Comparison of ENCODE assay signal across 14 cellular contexts in the genomic region with DNA sequence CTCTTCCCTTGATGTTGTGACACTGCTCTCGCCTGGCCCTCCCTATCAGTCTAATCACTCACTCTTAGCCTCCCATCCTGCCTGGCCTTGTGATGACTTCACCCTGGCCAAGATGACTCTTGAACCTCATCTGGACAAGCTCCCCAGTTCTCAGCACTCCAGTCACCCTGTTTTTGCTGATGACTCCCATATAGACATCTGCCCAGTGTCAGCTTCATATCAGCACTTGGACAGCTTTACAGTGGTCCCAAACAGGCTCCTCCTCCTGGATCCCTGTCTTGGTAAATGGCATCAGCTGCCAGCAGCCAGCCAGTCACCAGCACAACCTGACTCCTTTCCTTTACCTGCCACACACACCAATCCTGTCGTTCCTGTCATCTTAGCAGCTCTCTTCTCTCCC.
DNase-seq lines count a peak whose midpoint lies in the region; ATAC-seq and TF ChIP-seq lines count a peak whose summit lies in the region.
"Had no signal": no experiment of that assay in that cellular context is flagged by ENCODE, and none has a peak within 500 bp of the region (broad histone marks: within the 10 kb centered on the region; RNA-seq: fewer than 3 reads in every experiment).

No MANE protein-coding gene starts in this region.

- no peaks in the 10 kb centered on the region for H3K79me1 ChIP-seq in neuronal stem cell (ENCODE audit: low read depth, low read length)

- ATAC-seq in heart left ventricle (peak; percentile 50 to 72 (median 58)), right cardiac atrium (no peak)
- no peak for ATAC-seq in effector memory CD8-positive, alpha-beta T cell (replicated peaks)
- ATAC-seq in naive thymus-derived CD8-positive, alpha-beta T cell, result no peak
- ATAC-seq: GM12878 had no signal

- no peaks in the 10 kb centered on the region for H3K27me3 Mint-ChIP-seq in effector memory CD8-positive, alpha-beta T cell
- H3K27me3 Mint-ChIP-seq in naive thymus-derived CD8-positive, alpha-beta T cell, result no peaks in the 10 kb centered on the region
- H3K27me3 Mint-ChIP-seq: B cell; CD4-positive, alpha-beta T cell had no signal

- no peak overlapping the region for H3K4me2 ChIP-seq in neuronal stem cell (ENCODE audit: insufficient read depth, low read length, poor library complexity, severe bottlenecking)

- peaks cover 3% of the 10 kb centered on the region for H3K36me3 Mint-ChIP-seq in effector memory CD8-positive, alpha-beta T cell (ENCODE audit: insufficient read depth)
- H3K36me3 Mint-ChIP-seq in naive thymus-derived CD8-positive, alpha-beta T cell, result peaks cover 5 to 73% (median 64%) of the 10 kb centered on the region in 3 donors

- H3K27me3 ChIP-seq in heart left ventricle (no peaks in the 10 kb centered on the region), right cardiac atrium (ENCODE audit: control insufficient read depth, insufficient read depth) (no peaks in the 10 kb centered on the region), neuronal stem cell (ENCODE audit: control insufficient read depth in 3 of 3, insufficient read depth in 3 of 3, low read depth in 1 of 3, low read length in 3 of 3) (no peaks in the 10 kb centered on the region)

- intact Hi-C loops in heart left ventricle (cut with DNase I) (no loop called here), right cardiac atrium (cut with DNase I) (no loop called here)

- no peak overlapping the region for H3K4me3 ChIP-seq in heart left ventricle
- no peak overlapping the region for H3K4me3 ChIP-seq in right cardiac atrium (ENCODE audit: low read length)
- H3K4me3 ChIP-seq in neuronal stem cell (ENCODE audit: low read length in 2 of 2), result no peak overlapping the region
- H3K4me3 ChIP-seq: GM12878, GM23248 had no signal

- peak in 1 of 5 donors; percentile 20 for DNase-seq in heart left ventricle
- no peak for DNase-seq in right cardiac atrium
- peak; percentile 2 for DNase-seq in RKO (ENCODE audit: low spot score)
- no peak for DNase-seq in effector memory CD8-positive, alpha-beta T cell
- DNase-seq in neuronal stem cell (ENCODE audit: low spot score), result no peak
- DNase-seq in NCI-H187 treated with DMSO at 0.1 percent for 48 hours (lab: John Stamatoyannopoulos, UW), result no peak
- no peak for DNase-seq in naive thymus-derived CD8-positive, alpha-beta T cell
- DNase-seq: C1 segment of cervical spinal cord; CD4-positive, alpha-beta T cell; DMS79; GM23248; H7 had no signal

- H2AFZ ChIP-seq in neuronal stem cell (ENCODE audit: low read length), result no peak overlapping the region
- H2AFZ ChIP-seq: GM23248 had no signal

- no peak overlapping the region for H2BK12ac ChIP-seq in neuronal stem cell (ENCODE audit: low read length)

- H2BK120ac ChIP-seq in neuronal stem cell (ENCODE audit: low read depth, low read length), result no peak overlapping the region

- no peak overlapping the region for H4K8ac ChIP-seq in neuronal stem cell (ENCODE audit: low read depth, low read length)

- H3K4me1 Mint-ChIP-seq in effector memory CD8-positive, alpha-beta T cell (ENCODE audit: low read depth in 2 of 2), result peaks cover 23 to 25% of the 10 kb centered on the region in 2 donors
- peaks cover 12 to 19% (median 16%) of the 10 kb centered on the region in 4 donors for H3K4me1 Mint-ChIP-seq in naive thymus-derived CD8-positive, alpha-beta T cell
- H3K4me1 Mint-ChIP-seq: B cell had no signal

- H3K9ac ChIP-seq in neuronal stem cell (ENCODE audit: low read depth, low read length, poor library complexity), result no peak overlapping the region
- H3K9ac ChIP-seq: GM23248 had no signal

- H3K4me1 ChIP-seq in heart left ventricle (peaks cover 0 to 13% (median 0%) of the 10 kb centered on the region in 12 donors), right cardiac atrium (ENCODE audit: control insufficient read depth, insufficient read depth, low read length) (no peaks in the 10 kb centered on the region), neuronal stem cell (ENCODE audit: control insufficient read depth in 2 of 2, insufficient read depth in 1 of 2, low read depth in 1 of 2, low read length in 2 of 2) (no peaks in the 10 kb centered on the region)

- no peak overlapping the region for H4K91ac ChIP-seq in neuronal stem cell (ENCODE audit: low read depth, low read length, poor library complexity)

- H3K36me3 ChIP-seq in heart left ventricle (peaks cover 0 to 66% (median 26%) of the 10 kb centered on the region in 9 donors), neuronal stem cell (replicated peaks in 1 of 2; ENCODE audit: control insufficient read depth in 2 of 2, insufficient read depth in 2 of 2, low read length in 2 of 2) (peaks cover 2 to 54% of the 10 kb centered on the region in 2 donors)

- peak overlapping the region; percentile 35 for H3K18ac ChIP-seq in neuronal stem cell (ENCODE audit: low read length)

- peak overlapping the region; percentile 67 to 70 for H3K27ac Mint-ChIP-seq in effector memory CD8-positive, alpha-beta T cell
- peak overlapping the region in 4 of 10 donors; percentile 16 to 68 (median 33) for H3K27ac Mint-ChIP-seq in naive thymus-derived CD8-positive, alpha-beta T cell
- H3K27ac Mint-ChIP-seq: B cell; CD4-positive, alpha-beta T cell had no signal

- H3K14ac ChIP-seq in neuronal stem cell (ENCODE audit: low read length), result no peak overlapping the region

- 45 to 59% (median 55%) methylated on average over 2 of the region's 2 CpGs for WGBS in heart left ventricle, 4 donors
- WGBS in right cardiac atrium, result 83% methylated on average over 2 of the region's 2 CpGs
- no CpG with 5 or more reads among the region's 2 CpGs for WGBS in neuronal stem cell (ENCODE audit: extremely low coverage in 2 of 2, insufficient read length in 2 of 2, insufficient replicate concordance in 1 of 2), 2 donors

- H2BK5ac ChIP-seq in neuronal stem cell (ENCODE audit: low read length), result no peak overlapping the region

- TF ChIP-seq CTCF in heart left ventricle (IDR thresholded peaks at IDR 0.05), result no peak

- no peaks in the 10 kb centered on the region for H3K9me3 Mint-ChIP-seq in effector memory CD8-positive, alpha-beta T cell
- H3K9me3 Mint-ChIP-seq in naive thymus-derived CD8-positive, alpha-beta T cell, result peaks cover 0 to 3% (median 0%) of the 10 kb centered on the region in 9 donors
- H3K9me3 Mint-ChIP-seq: CD4-positive, alpha-beta T cell had no signal

- H2BK15ac ChIP-seq in neuronal stem cell (ENCODE audit: low read length), result no peak overlapping the region

- POLR2A ChIA-PET in naive thymus-derived CD8-positive, alpha-beta T cell (lab: Charles Lee), result no interaction called here

- no peak overlapping the region for H3K23ac ChIP-seq in neuronal stem cell (ENCODE audit: low read depth, low read length, poor library complexity)

- peak overlapping the region in 1 of 2 donors; percentile 54 for H3K4me3 Mint-ChIP-seq in effector memory CD8-positive, alpha-beta T cell
- H3K4me3 Mint-ChIP-seq in naive thymus-derived CD8-positive, alpha-beta T cell, result no peak overlapping the region
- H3K4me3 Mint-ChIP-seq: B cell; CD4-positive, alpha-beta T cell had no signal

- TF ChIP-seq POLR2A in heart left ventricle (IDR thresholded peaks at IDR 0.05), result no peak

- H3K9me3 ChIP-seq in heart left ventricle (peaks cover 0 to 16% (median 0%) of the 10 kb centered on the region in 12 donors), right cardiac atrium (ENCODE audit: control insufficient read depth, low read length) (no peaks in the 10 kb centered on the region), neuronal stem cell (replicated peaks in 1 of 2; ENCODE audit: control insufficient read depth in 2 of 2, insufficient read depth in 1 of 2, low read depth in 1 of 2, low read length in 2 of 2) (no peaks in the 10 kb centered on the region)

- no peak overlapping the region for H3K4ac ChIP-seq in neuronal stem cell (ENCODE audit: low read length)

- H2AK5ac ChIP-seq in neuronal stem cell (ENCODE audit: low read depth, low read length), result no peak overlapping the region

- H3K27ac ChIP-seq in heart left ventricle (no peak overlapping the region), right cardiac atrium (ENCODE audit: low read length) (no peak overlapping the region), neuronal stem cell (replicated peaks; ENCODE audit: low read length) (no peak overlapping the region)
- H3K27ac ChIP-seq: GM23248 had no signal

Comparison
In these comparisons a context has a peak if more than half of its experiments do, and no peak if none do; other contexts are left out.
1. ATAC-seq: peak in heart left ventricle (4 of 4); none in right cardiac atrium (0 of 2), effector memory CD8-positive, alpha-beta T cell (single experiment) and naive thymus-derived CD8-positive, alpha-beta T cell (0 of 2).